Comparison of ENCODE assay signal across 8 cellular contexts in the genomic region with DNA sequence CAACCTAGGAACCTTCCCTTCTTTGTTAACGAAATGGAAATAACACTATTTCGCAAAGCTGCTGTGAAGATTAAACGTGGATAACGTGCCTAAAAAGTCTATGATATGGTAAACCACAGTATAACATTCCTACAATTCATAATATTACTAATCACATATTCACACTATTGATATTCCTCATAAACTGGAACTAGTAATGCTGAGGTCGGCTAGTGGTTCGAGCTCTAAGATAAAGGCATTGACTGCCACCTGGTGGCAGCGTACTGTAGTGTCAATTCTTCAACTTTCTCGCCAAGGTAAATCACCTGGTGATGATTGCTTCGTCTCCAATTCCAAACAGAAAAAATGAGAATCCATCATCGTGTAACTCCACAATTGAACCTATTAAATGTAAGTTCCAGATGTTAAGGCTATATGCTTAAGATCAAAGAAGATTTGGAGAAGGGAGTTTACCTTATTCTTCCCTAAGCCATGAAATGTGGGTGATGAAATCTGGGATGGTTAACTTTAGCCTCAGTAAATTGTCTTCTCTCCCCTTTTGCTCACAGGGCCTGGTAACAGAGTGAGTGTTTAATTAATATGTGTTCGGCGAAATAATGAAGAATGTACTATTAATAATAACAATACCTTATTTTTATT.
A peak's percentile ranks its signal among the peaks of the same experiment; 100 is the strongest.
DNase-seq lines count a peak whose midpoint lies in the region; ATAC-seq, FAIRE-seq and TF ChIP-seq lines count a peak whose summit lies in the region.

No MANE protein-coding gene starts in this region.

- H3K36me3 ChIP-seq in K562 (ENCODE audit: control insufficient read depth, insufficient read depth, low read length) (no peaks in the 10 kb centered on the region), left lung (no peaks in the 10 kb centered on the region)

- H3K79me2 ChIP-seq in K562 (ENCODE audit: control insufficient read depth, insufficient read depth, low read length) = no peaks in the 10 kb centered on the region

- H3K9me3 ChIP-seq in K562 (replicated peaks; ENCODE audit: control insufficient read depth, insufficient read depth, low read depth, low read length) (no peaks in the 10 kb centered on the region), left lung (no peaks in the 10 kb centered on the region)

- H2AFZ ChIP-seq in K562 (ENCODE audit: low read depth, low read length) = no peak overlapping the region

- CTCF ChIA-PET in K562 (lab: Yijun Ruan, JAX; ENCODE audit: low intra/inter-chr PET ratio) = no interaction called here

- no peak for TF ChIP-seq EP300 in K562 (IDR thresholded peaks at IDR 0.05; ENCODE audit: low read length)

- peak; percentile 41 to 73 for TF ChIP-seq RAD21 in K562 (CRISPR knock-in tag; conservative IDR thresholded peaks at IDR 0.05 in 1 of 2, IDR thresholded peaks at IDR 0.05 in 1 of 2)

- H3K4me2 ChIP-seq in K562 (ENCODE audit: insufficient read depth, low read length) = no peak overlapping the region

- H3K4me1 ChIP-seq in K562 (replicated peaks in 1 of 2; ENCODE audit: control insufficient read depth in 2 of 2, insufficient read depth in 2 of 2, low read length in 2 of 2) = no peaks in the 10 kb centered on the region
- H3K4me1 ChIP-seq in left lung = no peaks in the 10 kb centered on the region

- TF ChIP-seq POLR2A in K562 (conservative IDR thresholded peaks at IDR 0.05) = no peak

- H4K20me1 ChIP-seq in K562 (replicated peaks; ENCODE audit: control insufficient read depth, insufficient read depth, low read length) = no peaks in the 10 kb centered on the region

- peak; percentile 60 for DNase-seq in AG08395 (ENCODE audit: low spot score)
- DNase-seq in GM03348 (ENCODE audit: low spot score) = peak; percentile 58
- DNase-seq in NCI-H2196 (lab: John Stamatoyannopoulos, UW; ENCODE audit: unreplicated experiment) = peak; percentile 65
- DNase-seq in K562 (ENCODE audit: extremely low read depth in 1 of 4, low spot score in 3 of 4) = peak; percentile 26 to 65 (median 50)
- DNase-seq in left lung = no peak
- DNase-seq in ureter (ENCODE audit: low spot score) = no peak
- DNase-seq in NCI-H226 = no peak

- H3K4me3 ChIP-seq in K562 (no peak overlapping the region), left lung (no peak overlapping the region)

- peak; percentile 53 to 66 (median 66) for TF ChIP-seq CTCF in K562 (IDR thresholded peaks at IDR 0.05 in 2 of 3, conservative IDR thresholded peaks at IDR 0.05 in 1 of 3; ENCODE audit: insufficient read depth in 2 of 3, low read depth in 1 of 3, low read length in 3 of 3)
- peak; percentile 35 to 42 for TF ChIP-seq CTCF in left lung (IDR thresholded peaks at IDR 0.05)

- under 1% methylated on average over 12 of the region's 12 CpGs for WGBS in K562 (ENCODE audit: insufficient coverage, low coverage, missing lambda C conversion rate)

- peak; percentile 87 for FAIRE-seq in K562 (lab: Jason Lieb, UNC)

- H3K27me3 ChIP-seq in K562 (ENCODE audit: control insufficient read depth in 2 of 2, insufficient read depth in 2 of 2, low read length in 2 of 2) = no peaks in the 10 kb centered on the region
- no peaks in the 10 kb centered on the region for H3K27me3 ChIP-seq in left lung

- H3K27ac ChIP-seq in K562 (ENCODE audit: extremely low read depth, low read depth, low read length) (no peak overlapping the region), left lung (no peak overlapping the region)

- in situ Hi-C loops in K562 (cut with MboI) = no loop called here

- H3K9ac ChIP-seq in K562 (ENCODE audit: insufficient read depth in 1 of 2, low read depth in 2 of 2, low read length in 2 of 2) = no peak overlapping the region

- ATAC-seq in HG02870 (IDR thresholded peaks at IDR 0.05; ENCODE audit: unreplicated experiment) = peak; percentile 55
- peak; percentile 72 for ATAC-seq in K562
- peak; percentile 31 for ATAC-seq in left lung

- no TSS peak for BruUV-seq in K562 (replicated peaks; lab: Mats Ljungman, UMichigan)

- no peaks in the 10 kb centered on the region for H3K9me1 ChIP-seq in K562 (ENCODE audit: control insufficient read depth, insufficient read depth, low read length)

- intact Hi-C loops in K562 (cut with micrococcal nuclease) (loop anchor here (5.0 to 10.0 kb wide), 2 partner anchors 385 to 787 kb away; no protein-coding TSS in a partner anchor), left lung (cut with DNase I) (no loop called here)

- POLR2A ChIA-PET in K562 (lab: Yijun Ruan, JAX) = no interaction called here

TF ChIP-seq in K562, 482 proteins besides CTCF, POLR2A, EP300 and RAD21 (continues in another document):
- TF ChIP-seq, protein P1, sequence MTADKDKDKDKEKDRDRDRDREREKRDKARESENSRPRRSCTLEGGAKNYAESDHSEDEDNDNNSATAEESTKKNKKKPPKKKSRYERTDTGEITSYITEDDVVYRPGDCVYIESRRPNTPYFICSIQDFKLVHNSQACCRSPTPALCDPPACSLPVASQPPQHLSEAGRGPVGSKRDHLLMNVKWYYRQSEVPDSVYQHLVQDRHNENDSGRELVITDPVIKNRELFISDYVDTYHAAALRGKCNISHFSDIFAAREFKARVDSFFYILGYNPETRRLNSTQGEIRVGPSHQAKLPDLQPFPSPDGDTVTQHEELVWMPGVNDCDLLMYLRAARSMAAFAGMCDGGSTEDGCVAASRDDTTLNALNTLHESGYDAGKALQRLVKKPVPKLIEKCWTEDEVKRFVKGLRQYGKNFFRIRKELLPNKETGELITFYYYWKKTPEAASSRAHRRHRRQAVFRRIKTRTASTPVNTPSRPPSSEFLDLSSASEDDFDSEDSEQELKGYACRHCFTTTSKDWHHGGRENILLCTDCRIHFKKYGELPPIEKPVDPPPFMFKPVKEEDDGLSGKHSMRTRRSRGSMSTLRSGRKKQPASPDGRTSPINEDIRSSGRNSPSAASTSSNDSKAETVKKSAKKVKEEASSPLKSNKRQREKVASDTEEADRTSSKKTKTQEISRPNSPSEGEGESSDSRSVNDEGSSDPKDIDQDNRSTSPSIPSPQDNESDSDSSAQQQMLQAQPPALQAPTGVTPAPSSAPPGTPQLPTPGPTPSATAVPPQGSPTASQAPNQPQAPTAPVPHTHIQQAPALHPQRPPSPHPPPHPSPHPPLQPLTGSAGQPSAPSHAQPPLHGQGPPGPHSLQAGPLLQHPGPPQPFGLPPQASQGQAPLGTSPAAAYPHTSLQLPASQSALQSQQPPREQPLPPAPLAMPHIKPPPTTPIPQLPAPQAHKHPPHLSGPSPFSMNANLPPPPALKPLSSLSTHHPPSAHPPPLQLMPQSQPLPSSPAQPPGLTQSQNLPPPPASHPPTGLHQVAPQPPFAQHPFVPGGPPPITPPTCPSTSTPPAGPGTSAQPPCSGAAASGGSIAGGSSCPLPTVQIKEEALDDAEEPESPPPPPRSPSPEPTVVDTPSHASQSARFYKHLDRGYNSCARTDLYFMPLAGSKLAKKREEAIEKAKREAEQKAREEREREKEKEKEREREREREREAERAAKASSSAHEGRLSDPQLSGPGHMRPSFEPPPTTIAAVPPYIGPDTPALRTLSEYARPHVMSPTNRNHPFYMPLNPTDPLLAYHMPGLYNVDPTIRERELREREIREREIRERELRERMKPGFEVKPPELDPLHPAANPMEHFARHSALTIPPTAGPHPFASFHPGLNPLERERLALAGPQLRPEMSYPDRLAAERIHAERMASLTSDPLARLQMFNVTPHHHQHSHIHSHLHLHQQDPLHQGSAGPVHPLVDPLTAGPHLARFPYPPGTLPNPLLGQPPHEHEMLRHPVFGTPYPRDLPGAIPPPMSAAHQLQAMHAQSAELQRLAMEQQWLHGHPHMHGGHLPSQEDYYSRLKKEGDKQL (CRISPR knock-in tag; IDR thresholded peaks at IDR 0.05; ENCODE audit: borderline replicate concordance) = no peak
- TF ChIP-seq, protein P2, sequence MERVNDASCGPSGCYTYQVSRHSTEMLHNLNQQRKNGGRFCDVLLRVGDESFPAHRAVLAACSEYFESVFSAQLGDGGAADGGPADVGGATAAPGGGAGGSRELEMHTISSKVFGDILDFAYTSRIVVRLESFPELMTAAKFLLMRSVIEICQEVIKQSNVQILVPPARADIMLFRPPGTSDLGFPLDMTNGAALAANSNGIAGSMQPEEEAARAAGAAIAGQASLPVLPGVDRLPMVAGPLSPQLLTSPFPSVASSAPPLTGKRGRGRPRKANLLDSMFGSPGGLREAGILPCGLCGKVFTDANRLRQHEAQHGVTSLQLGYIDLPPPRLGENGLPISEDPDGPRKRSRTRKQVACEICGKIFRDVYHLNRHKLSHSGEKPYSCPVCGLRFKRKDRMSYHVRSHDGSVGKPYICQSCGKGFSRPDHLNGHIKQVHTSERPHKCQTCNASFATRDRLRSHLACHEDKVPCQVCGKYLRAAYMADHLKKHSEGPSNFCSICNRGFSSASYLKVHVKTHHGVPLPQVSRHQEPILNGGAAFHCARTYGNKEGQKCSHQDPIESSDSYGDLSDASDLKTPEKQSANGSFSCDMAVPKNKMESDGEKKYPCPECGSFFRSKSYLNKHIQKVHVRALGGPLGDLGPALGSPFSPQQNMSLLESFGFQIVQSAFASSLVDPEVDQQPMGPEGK (CRISPR knock-in tag; IDR thresholded peaks at IDR 0.05; ENCODE audit: borderline replicate concordance) = no peak
- TF ChIP-seq CREBBP (IDR thresholded peaks at IDR 0.05; ENCODE audit: low read depth, low read length) (no peak), KLF10 (CRISPR knock-in tag; IDR thresholded peaks at IDR 0.05) (no peak), FOSL1 (tag; conservative IDR thresholded peaks at IDR 0.05) (no peak), FOXJ3 (CRISPR knock-in tag; IDR thresholded peaks at IDR 0.05) (no peak), HOXB6 (CRISPR knock-in tag; IDR thresholded peaks at IDR 0.05; ENCODE audit: borderline replicate concordance) (no peak)
- TF ChIP-seq, protein P3, sequence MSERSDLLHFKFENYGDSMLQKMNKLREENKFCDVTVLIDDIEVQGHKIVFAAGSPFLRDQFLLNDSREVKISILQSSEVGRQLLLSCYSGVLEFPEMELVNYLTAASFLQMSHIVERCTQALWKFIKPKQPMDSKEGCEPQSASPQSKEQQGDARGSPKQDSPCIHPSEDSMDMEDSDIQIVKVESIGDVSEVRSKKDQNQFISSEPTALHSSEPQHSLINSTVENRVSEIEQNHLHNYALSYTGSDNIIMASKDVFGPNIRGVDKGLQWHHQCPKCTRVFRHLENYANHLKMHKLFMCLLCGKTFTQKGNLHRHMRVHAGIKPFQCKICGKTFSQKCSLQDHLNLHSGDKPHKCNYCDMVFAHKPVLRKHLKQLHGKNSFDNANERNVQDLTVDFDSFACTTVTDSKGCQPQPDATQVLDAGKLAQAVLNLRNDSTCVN (CRISPR knock-in tag; IDR thresholded peaks at IDR 0.05) = no peak
- TF ChIP-seq, protein P4, sequence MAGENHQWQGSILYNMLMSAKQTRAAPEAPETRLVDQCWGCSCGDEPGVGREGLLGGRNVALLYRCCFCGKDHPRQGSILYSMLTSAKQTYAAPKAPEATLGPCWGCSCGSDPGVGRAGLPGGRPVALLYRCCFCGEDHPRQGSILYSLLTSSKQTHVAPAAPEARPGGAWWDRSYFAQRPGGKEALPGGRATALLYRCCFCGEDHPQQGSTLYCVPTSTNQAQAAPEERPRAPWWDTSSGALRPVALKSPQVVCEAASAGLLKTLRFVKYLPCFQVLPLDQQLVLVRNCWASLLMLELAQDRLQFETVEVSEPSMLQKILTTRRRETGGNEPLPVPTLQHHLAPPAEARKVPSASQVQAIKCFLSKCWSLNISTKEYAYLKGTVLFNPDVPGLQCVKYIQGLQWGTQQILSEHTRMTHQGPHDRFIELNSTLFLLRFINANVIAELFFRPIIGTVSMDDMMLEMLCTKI (IDR thresholded peaks at IDR 0.05; ENCODE audit: partially characterized antibody) = no peak

Comparison
In these comparisons a context has a peak if more than half of its experiments do, and no peak if none do; other contexts are left out.
1. DNase-seq: peak in AG08395 (single experiment), GM03348 (single experiment), NCI-H2196 (single experiment) and K562 (4 of 4); none in left lung (0 of 2), ureter (single experiment) and NCI-H226 (single experiment).
2. Peak in every context shown above with its lines, with median percentiles within 50 percentile points of each other: ATAC-seq.